Comparison of ENCODE assay signal across 13 cellular contexts in the genomic region with DNA sequence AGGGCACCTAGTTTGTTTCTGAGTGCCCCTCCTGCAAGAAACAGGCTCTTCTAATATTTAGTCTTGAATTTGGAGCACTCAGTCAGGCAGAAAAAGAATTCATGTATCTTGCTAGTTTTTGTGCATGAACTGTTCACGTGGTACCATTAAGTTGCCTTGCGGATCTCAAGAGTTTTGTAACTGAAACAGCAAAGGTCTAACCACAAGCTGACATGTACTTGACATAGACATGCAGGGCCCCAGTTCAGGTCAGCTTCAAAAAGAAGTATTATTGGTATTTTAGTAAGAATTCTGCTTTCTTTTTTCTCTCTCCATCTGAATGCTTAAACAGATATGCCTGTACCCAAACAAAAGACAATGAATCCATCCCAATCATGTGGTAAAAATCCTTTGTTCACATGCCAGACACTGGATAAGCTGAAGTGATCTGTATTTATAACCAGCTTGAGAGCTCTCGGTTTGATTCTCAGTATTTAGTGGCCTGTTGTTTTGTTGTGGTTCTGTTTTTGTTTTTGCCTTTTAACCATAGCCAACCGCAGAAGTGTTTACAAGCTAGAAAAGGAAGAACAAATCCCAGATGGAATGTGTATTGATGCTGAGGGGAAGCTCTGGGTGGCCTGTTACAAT. TPM values are rescaled to one million over a fixed set of nuclear protein-coding genes. Genes with fewer than 3 reads are reported as not detected.
DNase-seq lines count a peak whose midpoint lies in the region; ATAC-seq and TF ChIP-seq lines count a peak whose summit lies in the region.
"Had no signal": no experiment of that assay in that cellular context is flagged by ENCODE, and none has a peak within 500 bp of the region (broad histone marks: within the 10 kb centered on the region; RNA-seq: fewer than 3 reads in every experiment).

No MANE protein-coding gene starts in this region.

- no peaks in the 10 kb centered on the region for H3K9me3 ChIP-seq in cardiac muscle cell (ENCODE audit: low read depth)
- H3K9me3 ChIP-seq in heart right ventricle, result no peaks in the 10 kb centered on the region
- no peaks in the 10 kb centered on the region for H3K9me3 ChIP-seq in MM.1S (replicated peaks; ENCODE audit: insufficient read depth, low read length)
- H3K9me3 ChIP-seq in OCI-LY7 (ENCODE audit: low read length), result no peaks in the 10 kb centered on the region
- H3K9me3 ChIP-seq: ovary, SJCRH30 had no signal

- peaks cover 13% of the 10 kb centered on the region; the same call in 1 of the 2 replicates for H3F3A ChIP-seq in MM.1S (ENCODE audit: insufficient read depth, low read length)

- H3K27me3 ChIP-seq in cardiac muscle cell (no peaks in the 10 kb centered on the region), heart right ventricle (peaks cover 0 to 37% (median 0%) of the 10 kb centered on the region in 7 donors), MM.1S (replicated peaks; ENCODE audit: insufficient read depth, low read length) (no peaks in the 10 kb centered on the region)
- H3K27me3 ChIP-seq: hepatocyte, ovary, SJCRH30 had no signal

- no peak for ATAC-seq in heart right ventricle

- intact Hi-C loops in heart right ventricle (cut with DNase I) (loop anchor here in 2 of 10 donors (10.0 kb wide), 1 partner anchor 186 kb away; no protein-coding TSS in a partner anchor), OCI-LY7 (cut with micrococcal nuclease; ENCODE audit: unreplicated experiment) (loop anchor here (10.0 kb wide), 1 partner anchor 186 kb away; no protein-coding TSS in a partner anchor)

- no TSS peak for BruUV-seq in OCI-LY7 (replicated peaks; lab: Mats Ljungman, UMichigan)

- H2AFZ ChIP-seq in MM.1S (ENCODE audit: low read length) (peak overlapping the region; percentile 65), OCI-LY7 (ENCODE audit: low read length) (no peak overlapping the region)
- H2AFZ ChIP-seq: hepatocyte had no signal

- H3K36me3 ChIP-seq in cardiac muscle cell (no peaks in the 10 kb centered on the region), heart right ventricle (no peaks in the 10 kb centered on the region), MM.1S (replicated peaks; ENCODE audit: insufficient read depth, low read length) (no peaks in the 10 kb centered on the region), OCI-LY7 (ENCODE audit: insufficient read depth, low read length) (no peaks in the 10 kb centered on the region)
- H3K36me3 ChIP-seq: ovary, SJCRH30 had no signal

- peak overlapping the region; percentile 45 for H3K27ac ChIP-seq in cardiac muscle cell
- H3K27ac ChIP-seq in heart right ventricle, result peak overlapping the region in 2 of 10 donors; percentile 6 to 39
- peak overlapping the region; percentile 79; the same call in 1 of the 2 replicates for H3K27ac ChIP-seq in MM.1S (ENCODE audit: low read length)
- H3K27ac ChIP-seq in cingulate gyrus (ENCODE audit: low read depth, low read length), result peak overlapping the region; percentile 79
- no peak overlapping the region for H3K27ac ChIP-seq in OCI-LY7 (ENCODE audit: low read depth, low read length, poor library complexity, severe bottlenecking)
- H3K27ac ChIP-seq: hepatocyte, ovary, SJCRH30 had no signal

- WGBS in heart right ventricle, 2 donors, result 21% methylated on average over 4 of the region's 4 CpGs

- H3K9me2 ChIP-seq in MM.1S (replicated peaks; ENCODE audit: insufficient read depth, low read length), result no peaks in the 10 kb centered on the region
- H3K9me2 ChIP-seq in OCI-LY7 (ENCODE audit: insufficient read depth, low read length), result no peaks in the 10 kb centered on the region

- POLR2A ChIA-PET in OCI-LY7 (lab: Charles Lee), result no interaction called here

- peak in 1 of 2 donors; percentile 20 for DNase-seq in cardiac muscle cell (ENCODE audit: low read depth in 1 of 2, low spot score in 1 of 2)
- DNase-seq in heart right ventricle, result no peak
- DNase-seq in MM.1S, result peak; percentile 79
- DNase-seq in superior temporal gyrus (ENCODE audit: extremely low spot score), result peak; percentile 70
- no peak for DNase-seq in OCI-LY7 (ENCODE audit: low spot score)
- DNase-seq in AG08396 (ENCODE audit: low spot score), result no peak
- DNase-seq in activated CD8-positive, alpha-beta memory T cell treated with anti-CD3 and anti-CD28 coated beads for 24 hours, result no peak
- DNase-seq: activated effector memory CD4-positive, alpha-beta T cell treated with anti-CD3 and anti-CD28 coated beads, Interleukin-2, amount 50 U/mL, for 16 hours; AML-193; SJCRH30 had no signal

- H3K4me1 ChIP-seq in cardiac muscle cell (ENCODE audit: low read depth) (no peaks in the 10 kb centered on the region), heart right ventricle (no peaks in the 10 kb centered on the region), MM.1S (ENCODE audit: low read length) (peaks cover 13% of the 10 kb centered on the region), OCI-LY7 (ENCODE audit: insufficient read depth, low read length, poor library complexity, severe bottlenecking) (no peaks in the 10 kb centered on the region)
- H3K4me1 ChIP-seq: SJCRH30 had no signal

- H3K4me2 ChIP-seq in MM.1S (ENCODE audit: low read depth, low read length) (peak overlapping the region; percentile 63; the same call in 1 of the 2 replicates), OCI-LY7 (ENCODE audit: low read length) (no peak overlapping the region)
- H3K4me2 ChIP-seq: hepatocyte had no signal

- H4K20me1 ChIP-seq in MM.1S (ENCODE audit: insufficient read depth, low read length) (no peaks in the 10 kb centered on the region), OCI-LY7 (ENCODE audit: insufficient read depth, low read length) (no peaks in the 10 kb centered on the region)

- H3K9ac ChIP-seq in MM.1S (ENCODE audit: low read length), result peak overlapping the region; percentile 30; the same call in 1 of the 2 replicates

- no peaks in the 10 kb centered on the region for H3K79me2 ChIP-seq in MM.1S (ENCODE audit: low read length)
- H3K79me2 ChIP-seq in OCI-LY7 (ENCODE audit: insufficient read depth, low read depth, low read length), result no peaks in the 10 kb centered on the region
- H3K79me2 ChIP-seq: hepatocyte had no signal

- CTCF ChIA-PET in OCI-LY7 (lab: Charles Lee; ENCODE audit: unreplicated experiment), result no interaction called here

- TF ChIP-seq CTCF in cardiac muscle cell (IDR thresholded peaks at IDR 0.05; ENCODE audit: low read depth, low read length) (no peak), heart right ventricle (IDR thresholded peaks at IDR 0.05) (no peak), MM.1S (IDR thresholded peaks at IDR 0.05; ENCODE audit: low read length) (no peak), OCI-LY7 (conservative IDR thresholded peaks at IDR 0.05; ENCODE audit: low read length) (no peak)

- H3K4me3 ChIP-seq in cardiac muscle cell (no peak overlapping the region), heart right ventricle (no peak overlapping the region), MM.1S (ENCODE audit: low read length) (no peak overlapping the region; the same call in 1 of the 2 replicates), OCI-LY7 (ENCODE audit: low read depth, low read length, poor library complexity, severe bottlenecking) (no peak overlapping the region)
- H3K4me3 ChIP-seq: hepatocyte, ovary, SJCRH30 had no signal

RNA-seq across cellular contexts. Expression of a gene that starts 13.0 kb away (rescaled TPM):
- total RNA-seq in cardiac muscle cell (5.7 and 15.4 TPM in 2 replicates), heart right ventricle (10 to 100 TPM; 15.8 to 29.2 (median 23.8) TPM), OCI-LY7 (2022) (not detected in 2 replicates)
- polyA plus RNA-seq in cardiac muscle cell (7.4 and 31.6 TPM in 2 replicates), heart right ventricle (10 to 100 TPM in 1 of 2 donors, 1 to 10 TPM in 1; 2.1 to 10.5 TPM)
- 0.25 TPM in 1 of 2 replicates, not detected in the other for total RNA-seq in OCI-LY7 (2014; rRNA removed; shearing (Covaris generic))
- total RNA-seq: SJCRH30 had no signal

RNA-seq across cellular contexts. Expression of a gene that starts 53.2 kb away (rescaled TPM):
- 87.2 and 156 TPM in 2 replicates for total RNA-seq in cardiac muscle cell
- polyA plus RNA-seq in cardiac muscle cell, result 244 and 269 TPM in 2 replicates
- total RNA-seq in heart right ventricle, result 100 to 1,000 TPM; 149 to 217 (median 175) TPM
- 100 to 1,000 TPM; 155 to 178 TPM for polyA plus RNA-seq in heart right ventricle
- total RNA-seq in OCI-LY7 (2014; rRNA removed; shearing (Covaris generic)), result 139 TPM in 2 replicates
- 76.8 and 78.1 TPM in 2 replicates for total RNA-seq in OCI-LY7 (2022)

RNA-seq across cellular contexts. Expression of a gene that starts 53.8 kb away (rescaled TPM):
- total RNA-seq in cardiac muscle cell (64.7 and 70.0 TPM in 2 replicates), heart right ventricle (10 to 100 TPM; 23.1 to 32.1 (median 26.4) TPM), OCI-LY7 (2022) (44.9 and 46.6 TPM in 2 replicates)
- polyA plus RNA-seq in cardiac muscle cell (48.7 and 52.5 TPM in 2 replicates), heart right ventricle (10 to 100 TPM; 26.9 to 27.6 TPM)
- 40.1 and 45.6 TPM in 2 replicates for total RNA-seq in OCI-LY7 (2014; rRNA removed; shearing (Covaris generic))

Comparison
In these comparisons a context has a peak if more than half of its experiments do, and no peak if none do; other contexts are left out.
1. DNase-seq: peak in MM.1S (single experiment) and superior temporal gyrus (single experiment); none in heart right ventricle (0 of 2), OCI-LY7 (single experiment), AG08396 (single experiment) and activated CD8-positive, alpha-beta memory T cell treated with anti-CD3 and anti-CD28 coated beads for 24 hours (single experiment).